Comparison of ENCODE assay signal across 10 cellular contexts in genomic region chr11:68889948-68890446, GRCh38. TPM values are rescaled to one million over a fixed set of nuclear protein-coding genes. Genes with fewer than 3 reads are reported as not detected.
DNase-seq lines count a peak whose midpoint lies in the region; ATAC-seq and TF ChIP-seq lines count a peak whose summit lies in the region.
"Had no signal": no experiment of that assay in that cellular context is flagged by ENCODE, and none has a peak within 500 bp of the region (broad histone marks: within the 10 kb centered on the region; RNA-seq: fewer than 3 reads in every experiment).

No MANE protein-coding gene starts in this region.

- no peaks in the 10 kb centered on the region for H3K79me2 ChIP-seq in mammary epithelial cell (ENCODE audit: insufficient read depth, low read length)

- peak; percentile 6 to 31 for TF ChIP-seq CTCF in mammary epithelial cell (conservative IDR thresholded peaks at IDR 0.05 in 1 of 2, IDR thresholded peaks at IDR 0.05 in 1 of 2; ENCODE audit: extremely low read depth in 1 of 2, insufficient read depth in 1 of 2, low read depth in 1 of 2, low read length in 2 of 2)

- H3K9me3 Mint-ChIP-seq in activated T-cell treated with anti-CD3 and anti-CD28 coated beads, Interleukin-2, amount 50 U/mL, for 4 hours = no peaks in the 10 kb centered on the region
- no peaks in the 10 kb centered on the region for H3K9me3 Mint-ChIP-seq in activated CD8-positive, alpha-beta memory T cell treated with anti-CD3 and anti-CD28 coated beads, Interleukin-2, amount 10 ng/mL, durations not matched to agents 7 days and 5 days (ENCODE audit: low read depth)

- H3K4me3 ChIP-seq in mammary epithelial cell (replicated peaks in 1 of 3; ENCODE audit: insufficient read depth in 1 of 3, low read depth in 2 of 3, low read length in 3 of 3) = no peak overlapping the region

- H3K9ac ChIP-seq in mammary epithelial cell (ENCODE audit: insufficient read depth, low read length) = no peak overlapping the region

- no peak for DNase-seq in activated T-cell treated with anti-CD3 and anti-CD28 coated beads, Interleukin-2, amount 50 U/mL, for 4 hours
- DNase-seq in activated T-cell treated with anti-CD3 and anti-CD28 coated beads for 4 hours (no peak), mammary epithelial cell (no peak), left kidney (ENCODE audit: low read depth, low spot score) (peak; percentile 75), ureter (ENCODE audit: low spot score) (peak; percentile 62), SIG-M5 treated with dmso at 0.1 percent for 504 hours (lab: John Stamatoyannopoulos, UW; ENCODE audit: unreplicated experiment) (no peak), DMS153 (lab: John Stamatoyannopoulos, UW) (no peak)
- no peak for DNase-seq in activated CD8-positive, alpha-beta memory T cell treated with anti-CD3 and anti-CD28 coated beads, Interleukin-2, amount 10 ng/mL, durations not matched to agents 7 days and 5 days
- DNase-seq: activated CD4-positive, alpha-beta T cell treated with anti-CD3 and anti-CD28 coated beads, Interleukin-2, amount 50 U/mL, for 1 hour had no signal

- no peaks in the 10 kb centered on the region for H3K27me3 ChIP-seq in mammary epithelial cell (ENCODE audit: insufficient read depth, low read length)

- BruUV-seq in mammary epithelial cell (replicated peaks; lab: Mats Ljungman, UMichigan) = no TSS peak

- ATAC-seq in activated T-cell treated with anti-CD3 and anti-CD28 coated beads, Interleukin-2, amount 50 U/mL, for 4 hours = peak; percentile 56 to 57
- no peak for ATAC-seq in activated CD8-positive, alpha-beta memory T cell treated with anti-CD3 and anti-CD28 coated beads, Interleukin-2, amount 10 ng/mL, durations not matched to agents 7 days and 5 days

- no peaks in the 10 kb centered on the region for H4K20me1 ChIP-seq in mammary epithelial cell (ENCODE audit: insufficient read depth, low read length)

- no peaks in the 10 kb centered on the region for H3K4me1 Mint-ChIP-seq in activated T-cell treated with anti-CD3 and anti-CD28 coated beads, Interleukin-2, amount 50 U/mL, for 4 hours (ENCODE audit: low read depth)
- H3K4me1 Mint-ChIP-seq in activated CD8-positive, alpha-beta memory T cell treated with anti-CD3 and anti-CD28 coated beads, Interleukin-2, amount 10 ng/mL, durations not matched to agents 7 days and 5 days = no peaks in the 10 kb centered on the region

- H3K27ac ChIP-seq in mammary epithelial cell (ENCODE audit: insufficient read depth, low read depth, low read length) = no peak overlapping the region
- H3K27ac ChIP-seq: HL-60 had no signal

- H3K27ac Mint-ChIP-seq in activated CD8-positive, alpha-beta memory T cell treated with anti-CD3 and anti-CD28 coated beads, Interleukin-2, amount 10 ng/mL, durations not matched to agents 7 days and 5 days = no peak overlapping the region

- in situ Hi-C loops in mammary epithelial cell (cut with MboI; ENCODE audit: low sequenced_read_pairs in 2 of 2) = no loop called here

- H3K4me1 ChIP-seq in mammary epithelial cell (ENCODE audit: insufficient read depth, low read length) = no peaks in the 10 kb centered on the region

- H3K27me3 Mint-ChIP-seq in activated T-cell treated with anti-CD3 and anti-CD28 coated beads, Interleukin-2, amount 50 U/mL, for 4 hours (ENCODE audit: low read depth) = no peaks in the 10 kb centered on the region
- no peaks in the 10 kb centered on the region for H3K27me3 Mint-ChIP-seq in activated CD8-positive, alpha-beta memory T cell treated with anti-CD3 and anti-CD28 coated beads, Interleukin-2, amount 10 ng/mL, durations not matched to agents 7 days and 5 days

- peaks cover 26% of the 10 kb centered on the region for H3K36me3 Mint-ChIP-seq in activated T-cell treated with anti-CD3 and anti-CD28 coated beads, Interleukin-2, amount 50 U/mL, for 4 hours (ENCODE audit: insufficient read depth)
- H3K36me3 Mint-ChIP-seq in activated CD8-positive, alpha-beta memory T cell treated with anti-CD3 and anti-CD28 coated beads, Interleukin-2, amount 10 ng/mL, durations not matched to agents 7 days and 5 days = peaks cover 15% of the 10 kb centered on the region

- H3K4me3 Mint-ChIP-seq in activated T-cell treated with anti-CD3 and anti-CD28 coated beads, Interleukin-2, amount 50 U/mL, for 4 hours = no peak overlapping the region
- H3K4me3 Mint-ChIP-seq in activated CD8-positive, alpha-beta memory T cell treated with anti-CD3 and anti-CD28 coated beads, Interleukin-2, amount 10 ng/mL, durations not matched to agents 7 days and 5 days = no peak overlapping the region

- dilution Hi-C loops in mammary epithelial cell (cut with HindIII; ENCODE audit: low sequenced_read_pairs) = no loop called here

- H3K36me3 ChIP-seq in mammary epithelial cell (ENCODE audit: insufficient read depth, low read length) = peaks cover 14% of the 10 kb centered on the region

- CTCF ChIA-PET in mammary epithelial cell (lab: Charles Lee; ENCODE audit: low non-redundant PET) = interaction anchor here (0.6 kb wide), 1 partner anchor 42 kb away, joined by 6 read pairs; no protein-coding TSS in a partner anchor
- CTCF ChIA-PET in activated CD8-positive, alpha-beta memory T cell treated with anti-CD3 and anti-CD28 coated beads, Interleukin-2, amount 10 ng/mL, durations not matched to agents 7 days and 5 days (lab: Charles Lee) = no interaction called here

- H3K9me3 ChIP-seq in mammary epithelial cell (replicated peaks; ENCODE audit: insufficient read depth, low read length) = no peaks in the 10 kb centered on the region

- H2AFZ ChIP-seq in mammary epithelial cell (ENCODE audit: low read depth, low read length) = no peak overlapping the region

- no peak overlapping the region for H3K4me2 ChIP-seq in mammary epithelial cell (ENCODE audit: insufficient read depth, low read depth, low read length)

- WGBS in mammary epithelial cell (ENCODE audit: low coverage, missing lambda C conversion rate) = 98% methylated on average over 6 of the region's 18 CpGs

- intact Hi-C loops in mammary epithelial cell (cut with micrococcal nuclease) = no loop called here

RNA-seq across cellular contexts. Expression of gene MRPL21, which starts 13.6 kb away (rescaled TPM):
- 100 to 1,000 TPM; 106 to 130 (median 122) TPM for total RNA-seq in activated T-cell treated with anti-CD3 and anti-CD28 coated beads, Interleukin-2, amount 50 U/mL, for 4 hours
- 10 to 100 TPM; 30.2 to 66.3 TPM for total RNA-seq in mammary epithelial cell
- polyA plus RNA-seq in mammary epithelial cell = 83.0 TPM
- polyA minus RNA-seq in mammary epithelial cell = 14.2 TPM
- total RNA-seq in ureter = 57.5 TPM
- 10 to 100 TPM; 56.6 to 70.2 TPM for total RNA-seq in activated CD8-positive, alpha-beta memory T cell treated with anti-CD3 and anti-CD28 coated beads, Interleukin-2, amount 10 ng/mL, durations not matched to agents 7 days and 5 days

RNA-seq across cellular contexts. Expression of gene IGHMBP2, which starts 13.7 kb away (rescaled TPM):
- total RNA-seq in activated T-cell treated with anti-CD3 and anti-CD28 coated beads, Interleukin-2, amount 50 U/mL, for 4 hours = 10 to 100 TPM; 26.6 to 34.0 (median 29.6) TPM
- total RNA-seq in mammary epithelial cell (10 to 100 TPM in 1 of 2 donors, 1 to 10 TPM in 1; 8.2 to 19.6 TPM), ureter (31.5 TPM)
- polyA plus RNA-seq in mammary epithelial cell = 8.9 TPM
- 29.0 TPM for polyA minus RNA-seq in mammary epithelial cell
- 10 to 100 TPM; 27.3 to 27.7 TPM for total RNA-seq in activated CD8-positive, alpha-beta memory T cell treated with anti-CD3 and anti-CD28 coated beads, Interleukin-2, amount 10 ng/mL, durations not matched to agents 7 days and 5 days

RNA-seq across cellular contexts. Expression of gene CPT1A, which starts 48.3 kb away (rescaled TPM):
- total RNA-seq in activated T-cell treated with anti-CD3 and anti-CD28 coated beads, Interleukin-2, amount 50 U/mL, for 4 hours = 10 to 100 TPM; 12.3 to 15.8 (median 14.2) TPM
- total RNA-seq in mammary epithelial cell = 10 to 100 TPM; 51.8 to 54.8 TPM
- 13.7 TPM for polyA plus RNA-seq in mammary epithelial cell
- polyA minus RNA-seq in mammary epithelial cell = 41.0 TPM
- total RNA-seq in ureter = 33.3 TPM
- total RNA-seq in activated CD8-positive, alpha-beta memory T cell treated with anti-CD3 and anti-CD28 coated beads, Interleukin-2, amount 10 ng/mL, durations not matched to agents 7 days and 5 days = 10 to 100 TPM; 36.4 to 46.1 TPM

Comparison
In these comparisons a context has a peak if more than half of its experiments do, and no peak if none do; other contexts are left out.
1. DNase-seq: peak in left kidney (single experiment) and ureter (single experiment); none in activated T-cell treated with anti-CD3 and anti-CD28 coated beads, Interleukin-2, amount 50 U/mL, for 4 hours (single experiment), activated T-cell treated with anti-CD3 and anti-CD28 coated beads for 4 hours (single experiment), mammary epithelial cell (single experiment), SIG-M5 treated with dmso at 0.1 percent for 504 hours (single experiment), DMS153 (single experiment) and activated CD8-positive, alpha-beta memory T cell treated with anti-CD3 and anti-CD28 coated beads, Interleukin-2, amount 10 ng/mL, durations not matched to agents 7 days and 5 days (single experiment).